In genomic region chr7:15720849-15721471, GRCh38 we compare ENCODE assay signal across 8 cellular contexts.
DNase-seq lines count a peak whose midpoint lies in the region; ATAC-seq and TF ChIP-seq lines count a peak whose summit lies in the region.

No MANE protein-coding gene starts in this region.

- no peak for ATAC-seq in stimulated activated naive CD8-positive, alpha-beta T cell treated with anti-CD3 and anti-CD28 coated beads, Interleukin-15, Interleukin-2, amounts not matched to agents 100 U/mL and 50 U/mL, for 24 hours
- no peak for ATAC-seq in stimulated activated naive CD8-positive, alpha-beta T cell treated with anti-CD3 and anti-CD28 coated beads, Interleukin-15, amount 100 ng/mL, for 72 hours
- ATAC-seq in GM18505 (IDR thresholded peaks at IDR 0.05; ENCODE audit: unreplicated experiment) (no peak), GM21825 (IDR thresholded peaks at IDR 0.05; ENCODE audit: unreplicated experiment) (no peak)

- no peak overlapping the region for H3K4me3 Mint-ChIP-seq in stimulated activated naive CD8-positive, alpha-beta T cell treated with anti-CD3 and anti-CD28 coated beads, Interleukin-15, amount 100 ng/mL, for 72 hours

- H3K4me1 Mint-ChIP-seq in stimulated activated naive CD8-positive, alpha-beta T cell treated with anti-CD3 and anti-CD28 coated beads, Interleukin-15, amount 100 ng/mL, for 72 hours: no peaks in the 10 kb centered on the region

- no peaks in the 10 kb centered on the region for H3K27me3 Mint-ChIP-seq in stimulated activated naive CD8-positive, alpha-beta T cell treated with anti-CD3 and anti-CD28 coated beads, Interleukin-15, amount 100 ng/mL, for 72 hours

- no peak overlapping the region for H3K27ac Mint-ChIP-seq in stimulated activated naive CD8-positive, alpha-beta T cell treated with anti-CD3 and anti-CD28 coated beads, Interleukin-15, amount 100 ng/mL, for 72 hours

- peak; percentile 4 for DNase-seq in stimulated activated naive CD8-positive, alpha-beta T cell treated with anti-CD3 and anti-CD28 coated beads, Interleukin-15, Interleukin-2, amounts not matched to agents 100 U/mL and 50 U/mL, for 24 hours
- no peak for DNase-seq in stimulated activated naive CD8-positive, alpha-beta T cell treated with anti-CD3 and anti-CD28 coated beads, Interleukin-15, amount 100 ng/mL, for 72 hours
- peak; percentile 68 for DNase-seq in NCI-H2029 treated with DMSO at 0.1 percent for 48 hours (lab: John Stamatoyannopoulos, UW)
- DNase-seq in amniotic epithelial cell (ENCODE audit: low read depth): peak; percentile 51
- DNase-seq in kidney glomerular epithelial cell (lab: John Stamatoyannopoulos, UW): peak; percentile 45
- no peak for DNase-seq in OCI-M2 (lab: John Stamatoyannopoulos, UW; ENCODE audit: unreplicated experiment)

- peaks cover 0 to 8% of the 10 kb centered on the region in 2 donors for H3K9me3 Mint-ChIP-seq in stimulated activated naive CD8-positive, alpha-beta T cell treated with anti-CD3 and anti-CD28 coated beads, Interleukin-15, amount 100 ng/mL, for 72 hours

- no peak for TF ChIP-seq POLR2A in GM18505 (IDR thresholded peaks at IDR 0.05; ENCODE audit: borderline replicate concordance, extremely low read depth, insufficient read depth, insufficient read length)

Comparison
In these comparisons a context has a peak if more than half of its experiments do, and no peak if none do; other contexts are left out.
1. DNase-seq: peak in stimulated activated naive CD8-positive, alpha-beta T cell treated with anti-CD3 and anti-CD28 coated beads, Interleukin-15, Interleukin-2, amounts not matched to agents 100 U/mL and 50 U/mL, for 24 hours (single experiment), NCI-H2029 treated with DMSO at 0.1 percent for 48 hours (single experiment), amniotic epithelial cell (single experiment) and kidney glomerular epithelial cell (single experiment); none in stimulated activated naive CD8-positive, alpha-beta T cell treated with anti-CD3 and anti-CD28 coated beads, Interleukin-15, amount 100 ng/mL, for 72 hours (0 of 2) and OCI-M2 (single experiment).